In the genomic region with DNA sequence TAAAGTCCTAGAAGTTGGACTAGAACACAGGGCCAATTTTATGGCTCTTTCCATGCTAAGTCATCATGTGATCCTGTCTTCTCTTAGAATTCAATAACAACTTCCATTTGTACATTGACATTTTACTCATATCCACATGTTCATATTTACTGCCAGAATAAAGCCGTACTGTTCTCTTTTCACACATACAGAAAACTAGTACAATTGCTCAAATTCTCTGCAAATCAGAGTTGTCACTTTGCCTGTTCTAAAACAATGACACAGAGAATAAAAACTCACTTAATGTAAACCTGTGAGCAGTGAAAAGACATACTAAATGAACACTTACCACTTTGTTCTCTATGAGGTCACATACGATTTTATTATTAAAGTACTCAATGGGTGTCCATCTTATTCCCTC, we compare ENCODE assay signal across 29 cellular contexts. TPM values are rescaled to one million over a fixed set of nuclear protein-coding genes. Genes with fewer than 3 reads are reported as not detected.
A peak's percentile ranks its signal among the peaks of the same experiment; 100 is the strongest.
DNase-seq lines count a peak whose midpoint lies in the region; ATAC-seq, FAIRE-seq and TF ChIP-seq lines count a peak whose summit lies in the region.
"Had no signal": no experiment of that assay in that cellular context is flagged by ENCODE, and none has a peak within 500 bp of the region (broad histone marks: within the 10 kb centered on the region; RNA-seq: fewer than 3 reads in every experiment).

No MANE protein-coding gene starts in this region.

- no peak overlapping the region for H3K4me3 ChIP-seq in A549
- no peak overlapping the region for H3K4me3 ChIP-seq in mucosa of descending colon
- no peak overlapping the region for H3K4me3 ChIP-seq in ovary
- no peak overlapping the region for H3K4me3 ChIP-seq in neural progenitor cell
- H3K4me3 ChIP-seq: BLaER1 treated with 17β-estradiol and CSF1 and Interleukin-3, amounts not matched to agents 10 nM and 100 nM; GM23338 had no signal

- no peak overlapping the region for H3K9ac ChIP-seq in neural progenitor cell
- H3K9ac ChIP-seq: BLaER1 treated with 17β-estradiol and CSF1 and Interleukin-3, amounts not matched to agents 10 nM and 100 nM had no signal

- H3K27ac Mint-ChIP-seq in type B pancreatic cell (peak overlapping the region; percentile 22), neural progenitor cell (no peak overlapping the region)
- H3K27ac Mint-ChIP-seq: CD4-positive, alpha-beta T cell; CD8-positive, alpha-beta memory T cell; GM23338 had no signal

- H3K4me1 ChIP-seq in A549 (no peaks in the 10 kb centered on the region), mucosa of descending colon (ENCODE audit: low read depth) (no peaks in the 10 kb centered on the region), ovary (ENCODE audit: insufficient read depth) (no peaks in the 10 kb centered on the region), neural progenitor cell (no peaks in the 10 kb centered on the region)
- H3K4me1 ChIP-seq: BE2C had no signal

- H3K4me3 Mint-ChIP-seq in type B pancreatic cell = no peak overlapping the region
- H3K4me3 Mint-ChIP-seq in neural progenitor cell = no peak overlapping the region
- H3K4me3 Mint-ChIP-seq: CD14-positive monocyte; CD4-positive, alpha-beta T cell; CD8-positive, alpha-beta memory T cell; GM23338; H9 had no signal

- intact Hi-C loops in mucosa of descending colon (cut with DNase I, micrococcal nuclease) = no loop called here
- intact Hi-C loops in head of caudate nucleus (cut with DNase I) = no loop called here
- intact Hi-C loops in ovary (cut with DNase I) = no loop called here

- no peaks in the 10 kb centered on the region for H3K27me3 ChIP-seq in ovary
- no peaks in the 10 kb centered on the region for H3K27me3 ChIP-seq in neural progenitor cell
- H3K27me3 ChIP-seq: BE2C; BLaER1 treated with 17β-estradiol and CSF1 and Interleukin-3, amounts not matched to agents 10 nM and 100 nM had no signal

- TF ChIP-seq CTCF in A549 (IDR thresholded peaks at IDR 0.05) (no peak), mucosa of descending colon (IDR thresholded peaks at IDR 0.05) (no peak), type B pancreatic cell (conservative IDR thresholded peaks at IDR 0.05) (no peak), ovary (IDR thresholded peaks at IDR 0.05) (no peak), neural progenitor cell (IDR thresholded peaks at IDR 0.05) (no peak)

- FAIRE-seq in A549 (lab: Jason Lieb, UNC) = peak; percentile 13
- FAIRE-seq: A204.1, GM12891, GM18507 had no signal

- no peak for TF ChIP-seq POLR2A in A549 (IDR thresholded peaks at IDR 0.05; ENCODE audit: low read length)
- TF ChIP-seq POLR2A in ovary (IDR thresholded peaks at IDR 0.05) = no peak

- 93% methylated on average over 2 of the region's 2 CpGs for WGBS in A549 (ENCODE audit: missing lambda C conversion rate)
- 93 to 96% (median 95%) methylated on average over 2 of the region's 2 CpGs for WGBS in ovary, 3 donors

- H3K79me2 ChIP-seq in neural progenitor cell (ENCODE audit: low read depth) = no peaks in the 10 kb centered on the region

- no peak for ATAC-seq in A549
- peak; percentile 18 for ATAC-seq in mucosa of descending colon
- no peak for ATAC-seq in GM19463 (IDR thresholded peaks at IDR 0.05; ENCODE audit: unreplicated experiment)
- ATAC-seq: GM23338 had no signal

- no peak overlapping the region for H2AFZ ChIP-seq in neural progenitor cell (replicated peaks)
- H2AFZ ChIP-seq: GM23338 had no signal

- POLR2A ChIA-PET in A549 (lab: Yijun Ruan, JAX) = no interaction called here

- H3K4me1 Mint-ChIP-seq in type B pancreatic cell (ENCODE audit: unreplicated experiment) = no peaks in the 10 kb centered on the region
- H3K4me1 Mint-ChIP-seq in neural progenitor cell = no peaks in the 10 kb centered on the region
- H3K4me1 Mint-ChIP-seq: CD14-positive monocyte; CD8-positive, alpha-beta memory T cell; GM23338; H9 had no signal

- no peak for TF ChIP-seq EP300 in A549 (IDR thresholded peaks at IDR 0.05)
- TF ChIP-seq EP300 in ovary (IDR thresholded peaks at IDR 0.05) = no peak

- H3K9me3 ChIP-seq in A549 = no peaks in the 10 kb centered on the region
- no peaks in the 10 kb centered on the region for H3K9me3 ChIP-seq in mucosa of descending colon
- H3K9me3 ChIP-seq in ovary = no peaks in the 10 kb centered on the region
- H3K9me3 ChIP-seq in neural progenitor cell (ENCODE audit: low read depth) = no peaks in the 10 kb centered on the region
- H3K9me3 ChIP-seq: BE2C had no signal

- in situ Hi-C loops in SK-MEL-5 (cut with HindIII; ENCODE audit: low pct_unique_long_range_greater_than_20kb, low sequenced_read_pairs) = no loop called here

- no peak for TF ChIP-seq RAD21 in A549 (conservative IDR thresholded peaks at IDR 0.05 in 1 of 2, IDR thresholded peaks at IDR 0.05 in 1 of 2)

- no peaks in the 10 kb centered on the region for H3F3A ChIP-seq in neural progenitor cell (ENCODE audit: low read depth)

- CTCF ChIA-PET in A549 (lab: Yijun Ruan, JAX) = interaction anchor here (2.3 kb wide), 1 partner anchor 14 kb away, joined by 9 read pairs; no protein-coding TSS in a partner anchor

- DNase-seq in A549 (ENCODE audit: low read depth in 1 of 2, low spot score in 1 of 2) (no peak), SK-MEL-5 (ENCODE audit: low read depth, low spot score) (peak; percentile 96), mucosa of descending colon (no peak), type B pancreatic cell (ENCODE audit: extremely low spot score, unreplicated experiment) (no peak), head of caudate nucleus (no peak), ovary (no peak), neural progenitor cell (ENCODE audit: low spot score) (no peak)
- DNase-seq: ACHN; AML-193; BE2C; Calu3; CD4-positive, alpha-beta T cell; CD8-positive, alpha-beta memory T cell; COR-L47; DMS53; DMS79 treated with DMSO at 0.1 percent for 48 hours; GF-D8; H9 had no signal

- H3K27me3 Mint-ChIP-seq in type B pancreatic cell (no peaks in the 10 kb centered on the region), neural progenitor cell (ENCODE audit: insufficient read depth, low read depth) (peaks cover 7% of the 10 kb centered on the region)

- 0 out of 6 replicates have a peak overlapping the region, but pooled peaks of 1 of the 2 experiments have one; percentile 11 for H3K27ac ChIP-seq in A549
- H3K27ac ChIP-seq in ovary = no peak overlapping the region
- no peak overlapping the region for H3K27ac ChIP-seq in neural progenitor cell
- H3K27ac ChIP-seq: 22Rv1; BLaER1 treated with 17β-estradiol and CSF1 and Interleukin-3, amounts not matched to agents 10 nM and 100 nM had no signal

- no peaks in the 10 kb centered on the region for H4K20me1 ChIP-seq in neural progenitor cell (ENCODE audit: low read depth)
- H4K20me1 ChIP-seq: BLaER1 treated with 17β-estradiol and CSF1 and Interleukin-3, amounts not matched to agents 10 nM and 100 nM had no signal

- H3K9me3 Mint-ChIP-seq in type B pancreatic cell (no peaks in the 10 kb centered on the region), neural progenitor cell (no peaks in the 10 kb centered on the region)
- H3K9me3 Mint-ChIP-seq: CD4-positive, alpha-beta T cell; CD8-positive, alpha-beta memory T cell; GM23338; H9 had no signal

- peaks cover 39% of the 10 kb centered on the region for H3K36me3 Mint-ChIP-seq in type B pancreatic cell
- peaks cover 26% of the 10 kb centered on the region for H3K36me3 Mint-ChIP-seq in neural progenitor cell
- H3K36me3 Mint-ChIP-seq: CD8-positive, alpha-beta memory T cell had no signal

- no peaks in the 10 kb centered on the region for H3K36me3 ChIP-seq in mucosa of descending colon (ENCODE audit: low read depth)
- no peaks in the 10 kb centered on the region for H3K36me3 ChIP-seq in ovary
- H3K36me3 ChIP-seq in neural progenitor cell = no peaks in the 10 kb centered on the region
- H3K36me3 ChIP-seq: BE2C had no signal

- H3K4me2 ChIP-seq in A549 = no peak overlapping the region
- H3K4me2 ChIP-seq in neural progenitor cell = no peak overlapping the region
- H3K4me2 ChIP-seq: BLaER1 treated with 17β-estradiol and CSF1 and Interleukin-3, amounts not matched to agents 10 nM and 100 nM; GM23338 had no signal

TF ChIP-seq in A549, 52 proteins besides CTCF, POLR2A, EP300 and RAD21:
- no peak for TF ChIP-seq ESRRA (IDR thresholded peaks at IDR 0.05; ENCODE audit: borderline replicate concordance, low read length)
- TF ChIP-seq EHMT2 (IDR thresholded peaks at IDR 0.05; ENCODE audit: low read depth) = no peak
- TF ChIP-seq JUN (IDR thresholded peaks at IDR 0.05) = no peak
- TF ChIP-seq NFE2L2 (conservative IDR thresholded peaks at IDR 0.05; ENCODE audit: low read length) = no peak
- TF ChIP-seq ZSCAN20 (CRISPR knock-in tag; IDR thresholded peaks at IDR 0.05) = no peak
- TF ChIP-seq FOSB (CRISPR knock-in tag; IDR thresholded peaks at IDR 0.05) = no peak
- no peak for TF ChIP-seq HOXA7 (CRISPR knock-in tag; IDR thresholded peaks at IDR 0.05)
- TF ChIP-seq MAFK (IDR thresholded peaks at IDR 0.05; ENCODE audit: partially characterized antibody) = no peak
- no peak for TF ChIP-seq CHD2 (IDR thresholded peaks at IDR 0.05; ENCODE audit: low read length, partially characterized antibody)
- no peak for TF ChIP-seq HDAC2 (IDR thresholded peaks at IDR 0.05)
- TF ChIP-seq, protein P1, sequence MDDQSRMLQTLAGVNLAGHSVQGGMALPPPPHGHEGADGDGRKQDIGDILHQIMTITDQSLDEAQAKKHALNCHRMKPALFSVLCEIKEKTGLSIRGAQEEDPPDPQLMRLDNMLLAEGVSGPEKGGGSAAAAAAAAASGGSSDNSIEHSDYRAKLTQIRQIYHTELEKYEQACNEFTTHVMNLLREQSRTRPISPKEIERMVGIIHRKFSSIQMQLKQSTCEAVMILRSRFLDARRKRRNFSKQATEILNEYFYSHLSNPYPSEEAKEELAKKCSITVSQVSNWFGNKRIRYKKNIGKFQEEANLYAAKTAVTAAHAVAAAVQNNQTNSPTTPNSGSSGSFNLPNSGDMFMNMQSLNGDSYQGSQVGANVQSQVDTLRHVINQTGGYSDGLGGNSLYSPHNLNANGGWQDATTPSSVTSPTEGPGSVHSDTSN (IDR thresholded peaks at IDR 0.05) = no peak
- TF ChIP-seq PHF8 (IDR thresholded peaks at IDR 0.05; ENCODE audit: borderline replicate concordance, low read depth) = no peak
- TF ChIP-seq NR3C1 (IDR thresholded peaks at IDR 0.05) = no peak

RNA-seq across cellular contexts. Expression of gene LDHAL6B, which starts 3.5 kb away (rescaled TPM):
- polyA plus RNA-seq in A549 (2011; rRNA removed) (not detected in 2 replicates), A549 (2017; fragmentation: RNase III; extraction: RNeasy Plus Mini Kit Qiagen cat#74134 plus additional on column Dnase treatment) (not detected in 3 replicates), ovary (not detected)
- polyA plus RNA-seq in A549 (2012; cell fraction: cytosol; rRNA removed) = not detected in 2 replicates
- 0.05 TPM in 1 of 2 replicates, not detected in the other for polyA plus RNA-seq in A549 (2012; cell fraction: nucleus; rRNA removed)
- polyA minus RNA-seq in A549 (2011; rRNA and poly(A)+ RNA removed) = not detected in 2 replicates
- total RNA-seq in SK-MEL-5 (2014; rRNA removed; shearing (Covaris generic)) = not detected in 2 replicates
- polyA plus RNA-seq in SK-MEL-5 (2015; cell fraction: cytosol; rRNA removed) = not detected in 2 replicates
- polyA plus RNA-seq in SK-MEL-5 (2015; cell fraction: nucleus; rRNA removed) = not detected in 2 replicates
- total RNA-seq in mucosa of descending colon (not detected), type B pancreatic cell (ENCODE audit: low replicate concordance) (not detected in 2 replicates), ovary (not detected), neural progenitor cell (ENCODE audit: low replicate concordance) (not detected in 2 replicates)
- total RNA-seq: Calu3; CD4-positive, alpha-beta T cell; CD8-positive, alpha-beta memory T cell; Daoy; G401; GM23338; H4; H9 had no signal
- polyA plus RNA-seq: CD14-positive monocyte; CD8-positive, alpha-beta memory T cell; GM23338 had no signal
